ENCODE assay signal across 9 cellular contexts in genomic region chr9:94772654-94773303, GRCh38. TPM values are rescaled to one million over a fixed set of nuclear protein-coding genes. Genes with fewer than 3 reads are reported as not detected.
DNase-seq lines count a peak whose midpoint lies in the region; ATAC-seq and TF ChIP-seq lines count a peak whose summit lies in the region.
"Had no signal": no experiment of that assay in that cellular context is flagged by ENCODE, and none has a peak within 500 bp of the region (broad histone marks: within the 10 kb centered on the region; RNA-seq: fewer than 3 reads in every experiment).

No MANE protein-coding gene starts in this region.

- TF ChIP-seq CTCF in suprapubic skin (IDR thresholded peaks at IDR 0.05) = no peak

- peak; percentile 93 for DNase-seq in NCI-H1105 (lab: John Stamatoyannopoulos, UW)
- peak; percentile 92 for DNase-seq in NCI-H748 treated with DMSO at 0.1 percent for 48 hours (lab: John Stamatoyannopoulos, UW)
- DNase-seq in fibroblast of peridontal ligament (ENCODE audit: extremely low read depth) = peak; percentile 84
- peak; percentile 92 for DNase-seq in superior temporal gyrus (ENCODE audit: extremely low spot score)
- no peak for DNase-seq in suprapubic skin (ENCODE audit: low spot score in 2 of 2)
- DNase-seq in T-helper 2 cell treated with Interferon-gamma antibody and Interleukin-4, amounts not matched to agents 5 μg/mL and 100 μg/mL, for 36 hours (ENCODE audit: low spot score) = no peak
- DNase-seq: MV-4-11, T-helper 1 cell had no signal

- H3K4me3 Mint-ChIP-seq in T-helper 2 cell treated with Interferon-gamma antibody and Interleukin-4, amounts not matched to agents 5 μg/mL and 100 μg/mL, for 36 hours = no peak overlapping the region

- H3K4me1 ChIP-seq in suprapubic skin = no peaks in the 10 kb centered on the region

- no peak overlapping the region for H3K27ac ChIP-seq in suprapubic skin

- no peaks in the 10 kb centered on the region for H3K36me3 ChIP-seq in suprapubic skin

- no peak overlapping the region for H3K4me3 ChIP-seq in suprapubic skin

- no peak for TF ChIP-seq EP300 in suprapubic skin (IDR thresholded peaks at IDR 0.05)

- H3K9me3 ChIP-seq in suprapubic skin = no peaks in the 10 kb centered on the region

- WGBS in suprapubic skin = 27% methylated on average over 4 of the region's 4 CpGs

- H3K27ac Mint-ChIP-seq in T-helper 2 cell treated with Interferon-gamma antibody and Interleukin-4, amounts not matched to agents 5 μg/mL and 100 μg/mL, for 36 hours = no peak overlapping the region

- no peak for TF ChIP-seq POLR2A in suprapubic skin (IDR thresholded peaks at IDR 0.05)

- H3K27me3 ChIP-seq in suprapubic skin = no peaks in the 10 kb centered on the region

- no peaks in the 10 kb centered on the region for H3K9me3 Mint-ChIP-seq in T-helper 2 cell treated with Interferon-gamma antibody and Interleukin-4, amounts not matched to agents 5 μg/mL and 100 μg/mL, for 36 hours

- no peak for ATAC-seq in HG02884 (IDR thresholded peaks at IDR 0.05; ENCODE audit: unreplicated experiment)

- no peaks in the 10 kb centered on the region for H3K27me3 Mint-ChIP-seq in T-helper 2 cell treated with Interferon-gamma antibody and Interleukin-4, amounts not matched to agents 5 μg/mL and 100 μg/mL, for 36 hours (ENCODE audit: low read depth)

- peaks cover 3% of the 10 kb centered on the region for H3K36me3 Mint-ChIP-seq in T-helper 2 cell treated with Interferon-gamma antibody and Interleukin-4, amounts not matched to agents 5 μg/mL and 100 μg/mL, for 36 hours (ENCODE audit: low read depth)

- peaks cover 10% of the 10 kb centered on the region for H3K4me1 Mint-ChIP-seq in T-helper 2 cell treated with Interferon-gamma antibody and Interleukin-4, amounts not matched to agents 5 μg/mL and 100 μg/mL, for 36 hours (ENCODE audit: low read depth)

RNA-seq across cellular contexts. Expression of gene AOPEP, which starts 46.3 kb away (rescaled TPM):
- 100 to 1,000 TPM; 149 to 306 (median 193) TPM for total RNA-seq in suprapubic skin

Comparison
In these comparisons a context has a peak if more than half of its experiments do, and no peak if none do; other contexts are left out.
1. DNase-seq: peak in NCI-H1105 (single experiment), NCI-H748 treated with DMSO at 0.1 percent for 48 hours (single experiment), fibroblast of peridontal ligament (single experiment) and superior temporal gyrus (single experiment); none in suprapubic skin (0 of 2) and T-helper 2 cell treated with Interferon-gamma antibody and Interleukin-4, amounts not matched to agents 5 μg/mL and 100 μg/mL, for 36 hours (single experiment).